ENCODE assay signal across 2 cellular contexts in genomic region chr17:79465011-79466006, GRCh38.
TF ChIP-seq lines count a peak whose summit lies in the region.

No MANE protein-coding gene starts in this region.

TF ChIP-seq in HEK293, 187 proteins besides CTCF, POLR2A, EP300 and RAD21 (continued from another document):
- TF ChIP-seq PRDM4 (tag by site-specific recombination; IDR thresholded peaks at IDR 0.05): no peak

TF ChIP-seq in WTC11, 78 proteins besides CTCF, POLR2A, EP300 and RAD21 (continued from another document):
- no peak for TF ChIP-seq AR (CRISPR knock-in tag; IDR thresholded peaks at IDR 0.05)
- no peak for TF ChIP-seq NR1H2 (CRISPR knock-in tag; IDR thresholded peaks at IDR 0.05)
- no peak for TF ChIP-seq TEAD4 (CRISPR knock-in tag; IDR thresholded peaks at IDR 0.05)
- TF ChIP-seq E2F5 (CRISPR knock-in tag; IDR thresholded peaks at IDR 0.05): no peak
